Comparison of ENCODE assay signal across 8 cellular contexts in genomic region chr15:31133890-31134289, GRCh38. TPM values are rescaled to one million over a fixed set of nuclear protein-coding genes. Genes with fewer than 3 reads are reported as not detected.
"Had no signal": no experiment of that assay in that cellular context is flagged by ENCODE, and none has a peak within 500 bp of the region (broad histone marks: within the 10 kb centered on the region; RNA-seq: fewer than 3 reads in every experiment).

No MANE protein-coding gene starts in this region.

- H3K27ac ChIP-seq: HL-60 had no signal

- DNase-seq: IMR-90, KBM-7 had no signal

- ATAC-seq: HepG2, K562 had no signal

- H3K9me3 Mint-ChIP-seq: IgD-negative memory B cell had no signal

- H3K36me3 Mint-ChIP-seq: IgD-negative memory B cell had no signal

- H3K4me3 ChIP-seq: K562 had no signal

- H3K27ac Mint-ChIP-seq: IgD-negative memory B cell had no signal

RNA-seq across cellular contexts. Expression of gene TRPM1, which starts 32.4 kb away (rescaled TPM):
- total RNA-seq: HepG2, HT-29, HT1080, IMR-90, K562 had no signal
